11 cellular contexts compared by ENCODE assay signal in the genomic region with DNA sequence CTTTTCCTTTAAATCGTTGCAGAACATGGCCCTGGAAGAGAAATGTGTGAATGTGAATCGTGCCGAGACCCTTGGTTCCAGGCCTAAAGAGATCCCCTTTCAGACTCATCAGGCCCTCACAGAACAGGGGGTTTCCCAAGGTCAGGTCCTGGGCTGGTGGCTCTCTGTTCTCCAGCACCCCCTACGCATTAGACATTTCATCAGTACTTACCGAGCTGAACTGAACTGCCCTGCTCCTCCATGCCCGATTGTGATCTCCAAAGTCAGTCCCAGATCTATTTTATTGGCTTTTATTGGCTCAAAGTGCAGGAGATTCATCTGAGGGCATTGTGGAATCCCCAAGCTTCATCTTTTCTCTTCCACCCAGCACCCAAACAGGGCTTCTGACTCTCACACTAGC. TPM values are rescaled to one million over a fixed set of nuclear protein-coding genes. Genes with fewer than 3 reads are reported as not detected.
DNase-seq lines count a peak whose midpoint lies in the region; ATAC-seq, FAIRE-seq and TF ChIP-seq lines count a peak whose summit lies in the region.
"Had no signal": no experiment of that assay in that cellular context is flagged by ENCODE, and none has a peak within 500 bp of the region (broad histone marks: within the 10 kb centered on the region; RNA-seq: fewer than 3 reads in every experiment).

No MANE protein-coding gene starts in this region.

- TF ChIP-seq CTCF in vagina (IDR thresholded peaks at IDR 0.05), result no peak

- no peak for TF ChIP-seq POLR2A in vagina (IDR thresholded peaks at IDR 0.05)

- no peak overlapping the region for H3K4me3 Mint-ChIP-seq in activated CD4-positive, alpha-beta memory T cell treated with anti-CD3 and anti-CD28 coated beads for 36 hours
- H3K4me3 Mint-ChIP-seq: mesothelial cell of epicardium had no signal

- H3K9me3 ChIP-seq in BLaER1 treated with 17β-estradiol and CSF1 and Interleukin-3, amounts not matched to agents 10 nM and 100 nM (replicated peaks in 1 of 11), result peaks cover 0 to 20% (median 8%) of the 10 kb centered on the region in 11 experiments; a peak in 8 of 22 replicates
- no peaks in the 10 kb centered on the region for H3K9me3 ChIP-seq in vagina

- H3K9ac ChIP-seq in BLaER1 treated with 17β-estradiol and CSF1 and Interleukin-3, amounts not matched to agents 10 nM and 100 nM, result peak overlapping the region in 4 of 11 experiments; percentile 32 to 55 (median 40); a peak in 5 of 22 replicates

- H3K4me1 ChIP-seq in BLaER1 treated with 17β-estradiol and CSF1 and Interleukin-3, amounts not matched to agents 10 nM and 100 nM, result peaks cover 10 to 86% (median 52%) of the 10 kb centered on the region in 10 experiments
- H3K4me1 ChIP-seq in vagina, result no peaks in the 10 kb centered on the region

- no peak for FAIRE-seq in HTR-8/SVneo (lab: Jason Lieb, UNC)

- peak overlapping the region in 7 of 11 experiments; percentile 27 to 61 (median 49); a peak in 13 of 22 replicates for H3K27ac ChIP-seq in BLaER1 treated with 17β-estradiol and CSF1 and Interleukin-3, amounts not matched to agents 10 nM and 100 nM
- no peak overlapping the region for H3K27ac ChIP-seq in vagina

- intact Hi-C loops in activated CD4-positive, alpha-beta memory T cell treated with anti-CD3 and anti-CD28 coated beads for 36 hours (cut with micrococcal nuclease), result loop anchor here (1.0 to 2.0 kb wide), 3 partner anchors 10 to 26 kb away; no protein-coding TSS in a partner anchor
- intact Hi-C loops in vagina (cut with DNase I), result no loop called here

- CTCF ChIA-PET in activated CD4-positive, alpha-beta memory T cell treated with anti-CD3 and anti-CD28 coated beads for 36 hours (lab: Charles Lee), result interaction anchor here (1.2 to 2.2 kb wide), 5 partner anchors 11 to 65 kb away, joined by 3 to 8 read pairs (median 6); no protein-coding TSS in a partner anchor

- peaks cover 0 to 75% (median 5%) of the 10 kb centered on the region in 11 experiments; a peak in 10 of 22 replicates for H4K20me1 ChIP-seq in BLaER1 treated with 17β-estradiol and CSF1 and Interleukin-3, amounts not matched to agents 10 nM and 100 nM

- DNase-seq in activated CD4-positive, alpha-beta memory T cell treated with anti-CD3 and anti-CD28 coated beads for 36 hours, result no peak
- DNase-seq in OCI-M2 (lab: John Stamatoyannopoulos, UW; ENCODE audit: unreplicated experiment), result no peak
- no peak for DNase-seq in HTR-8/SVneo (ENCODE audit: insufficient read length, low spot score)
- no peak for DNase-seq in stimulated activated CD8-positive, alpha-beta memory T cell treated with anti-CD3 and anti-CD28 coated beads, Interleukin-4, amount 100 ng/mL, for 48 hours
- DNase-seq in vagina (ENCODE audit: extremely low spot score in 2 of 2), result no peak
- DNase-seq: C1 segment of cervical spinal cord had no signal

- peaks cover 74 to 100% (median 84%) of the 10 kb centered on the region in 11 experiments for H3K36me3 ChIP-seq in BLaER1 treated with 17β-estradiol and CSF1 and Interleukin-3, amounts not matched to agents 10 nM and 100 nM
- H3K36me3 ChIP-seq in vagina, result no peaks in the 10 kb centered on the region

- H3K4me2 ChIP-seq in BLaER1 treated with 17β-estradiol and CSF1 and Interleukin-3, amounts not matched to agents 10 nM and 100 nM, result peak overlapping the region; percentile 38 to 95 (median 80); a peak in 21 of 22 replicates

- H3K27me3 ChIP-seq in BLaER1 treated with 17β-estradiol and CSF1 and Interleukin-3, amounts not matched to agents 10 nM and 100 nM, result no peaks in the 10 kb centered on the region
- no peaks in the 10 kb centered on the region for H3K27me3 ChIP-seq in vagina

- no peaks in the 10 kb centered on the region for H3K27me3 Mint-ChIP-seq in activated CD4-positive, alpha-beta memory T cell treated with anti-CD3 and anti-CD28 coated beads for 36 hours

- POLR2A ChIA-PET in activated CD4-positive, alpha-beta memory T cell treated with anti-CD3 and anti-CD28 coated beads for 36 hours (lab: Charles Lee), result interaction anchor here (0.5 to 1.9 kb wide), 3 partner anchors 23 to 170 kb away, joined by 3 to 7 read pairs (median 4); partner anchors contain the start of genes KLHL6 and YEATS2

- peak overlapping the region in 3 of 10 experiments; percentile 3 to 22 (median 17); a peak in 1 of 20 replicates for H3K4me3 ChIP-seq in BLaER1 treated with 17β-estradiol and CSF1 and Interleukin-3, amounts not matched to agents 10 nM and 100 nM
- H3K4me3 ChIP-seq in vagina, result no peak overlapping the region

- peaks cover 4% of the 10 kb centered on the region for H3K9me3 Mint-ChIP-seq in activated CD4-positive, alpha-beta memory T cell treated with anti-CD3 and anti-CD28 coated beads for 36 hours
- H3K9me3 Mint-ChIP-seq: mesothelial cell of epicardium had no signal

- ATAC-seq in GM18868 (IDR thresholded peaks at IDR 0.05; ENCODE audit: unreplicated experiment), result peak; percentile 49
- ATAC-seq in HG02938 (IDR thresholded peaks at IDR 0.05; ENCODE audit: unreplicated experiment), result peak; percentile 43
- ATAC-seq: sciatic nerve had no signal

- peaks cover 68% of the 10 kb centered on the region for H3K4me1 Mint-ChIP-seq in activated CD4-positive, alpha-beta memory T cell treated with anti-CD3 and anti-CD28 coated beads for 36 hours (ENCODE audit: low read depth)
- H3K4me1 Mint-ChIP-seq: mesothelial cell of epicardium had no signal

- H3K27ac Mint-ChIP-seq in activated CD4-positive, alpha-beta memory T cell treated with anti-CD3 and anti-CD28 coated beads for 36 hours, result peak overlapping the region; percentile 82
- H3K27ac Mint-ChIP-seq: mesothelial cell of epicardium had no signal

- H3K36me3 Mint-ChIP-seq in activated CD4-positive, alpha-beta memory T cell treated with anti-CD3 and anti-CD28 coated beads for 36 hours, result peaks cover 66% of the 10 kb centered on the region
- H3K36me3 Mint-ChIP-seq: mesothelial cell of epicardium had no signal

RNA-seq across cellular contexts. Expression of gene KLHL6, which starts 27.5 kb away (rescaled TPM):
- total RNA-seq in activated CD4-positive, alpha-beta memory T cell treated with anti-CD3 and anti-CD28 coated beads for 36 hours, result 10 to 100 TPM; 63.5 to 65.2 TPM
- total RNA-seq in vagina, result 1.7 TPM

Comparison
In these comparisons a context has a peak if more than half of its experiments do, and no peak if none do; other contexts are left out.
1. RNA of gene KLHL6, which starts 27.5 kb away (total RNA-seq): 63.5 to 65.2 TPM in activated CD4-positive, alpha-beta memory T cell treated with anti-CD3 and anti-CD28 coated beads for 36 hours; 1.7 TPM in vagina (single experiment); every median in the first group is over 10 times any median in the second.